ENCODE assay signal across 9 cellular contexts in the genomic region with DNA sequence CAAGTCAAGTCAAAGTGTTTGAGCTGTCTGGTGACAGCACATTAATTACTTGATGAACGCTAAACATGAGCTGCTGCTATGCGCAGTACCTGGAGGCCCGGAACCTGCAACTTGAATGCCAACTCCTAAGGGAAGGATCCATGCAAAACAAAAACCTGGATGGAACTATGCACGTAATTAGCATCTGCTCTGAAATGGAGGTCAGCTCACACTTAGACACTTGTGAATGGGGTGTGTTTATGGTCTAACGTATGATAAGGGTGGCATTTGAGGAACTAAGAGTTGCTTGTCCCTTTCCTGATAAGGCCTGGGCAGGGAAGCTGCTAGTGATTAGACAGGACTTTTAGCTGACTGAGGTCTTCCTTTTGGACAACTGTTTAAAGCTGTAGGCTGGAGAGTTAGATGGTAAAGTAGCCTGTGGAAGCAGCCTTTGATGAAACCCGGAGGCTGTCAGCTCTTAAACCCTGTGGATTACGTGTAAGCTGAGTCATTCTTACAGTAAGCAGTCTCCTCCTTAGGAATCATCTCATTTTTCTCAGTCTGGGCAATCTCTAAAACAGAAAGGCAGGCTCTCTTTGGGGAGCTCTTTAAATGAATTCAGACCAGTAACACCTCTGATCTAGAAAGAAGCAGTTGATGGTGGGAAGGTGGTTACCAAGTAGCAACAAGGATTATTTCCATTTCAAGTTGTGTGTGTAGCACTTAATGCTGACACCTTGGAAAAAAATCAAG. TPM values are rescaled to one million over a fixed set of nuclear protein-coding genes. Genes with fewer than 3 reads are reported as not detected.
DNase-seq lines count a peak whose midpoint lies in the region; ATAC-seq, FAIRE-seq and TF ChIP-seq lines count a peak whose summit lies in the region.
"Had no signal": no experiment of that assay in that cellular context is flagged by ENCODE, and none has a peak within 500 bp of the region (broad histone marks: within the 10 kb centered on the region; RNA-seq: fewer than 3 reads in every experiment).

No MANE protein-coding gene starts in this region.

- H3K79me2 ChIP-seq in OCI-LY3 (ENCODE audit: low read length): peaks cover 31% of the 10 kb centered on the region; the same call in 1 of the 2 replicates

- TF ChIP-seq CTCF in OCI-LY3 (IDR thresholded peaks at IDR 0.05; ENCODE audit: low read depth, low read length) (no peak), endodermal cell (conservative IDR thresholded peaks at IDR 0.05) (no peak), pancreas (IDR thresholded peaks at IDR 0.05) (no peak), esophagus squamous epithelium (IDR thresholded peaks at IDR 0.05) (no peak)

- DNase-seq in EL (peak; percentile 83), endodermal cell (peak; percentile 42), pancreas (peak in 1 of 6 donors; percentile 11), esophagus squamous epithelium (lab: John Stamatoyannopoulos, UW) (no peak), iPS-NIHi7 (ENCODE audit: extremely low spot score) (no peak)
- no peak for DNase-seq in stimulated activated CD4-positive, alpha-beta T cell treated with anti-CD3 and anti-CD28 coated beads, Interleukin-12 subunit alpha, Interleukin-12 subunit beta, amount 100 ng/mL, for 4 hours
- DNase-seq in stimulated activated CD4-positive, alpha-beta T cell treated with anti-CD3 and anti-CD28 coated beads, Interleukin-1b, Interleukin-23, amount 100 ng/mL, for 48 hours: no peak
- DNase-seq: NCI-H2107 had no signal

- FAIRE-seq in pancreas (lab: Jason Lieb, UNC): no peak

- no peaks in the 10 kb centered on the region for H3K9me3 Mint-ChIP-seq in endodermal cell

- H3K4me2 ChIP-seq in OCI-LY3 (ENCODE audit: low read length): peak overlapping the region; percentile 61

- H3K36me3 Mint-ChIP-seq in endodermal cell (ENCODE audit: low read depth): no peaks in the 10 kb centered on the region

- peak; percentile 9 to 41 (median 34) for ATAC-seq in pancreas

- H3K27me3 Mint-ChIP-seq in endodermal cell (ENCODE audit: insufficient read depth): peaks cover 27% of the 10 kb centered on the region

- no peak overlapping the region for H3K27ac ChIP-seq in OCI-LY3 (ENCODE audit: low read length)
- no peak overlapping the region for H3K27ac ChIP-seq in endodermal cell (ENCODE audit: low read depth, low read length)
- H3K27ac ChIP-seq in pancreas: peak overlapping the region; percentile 29 to 91 (median 61)
- peak overlapping the region in 2 of 4 donors; percentile 16 to 29 for H3K27ac ChIP-seq in esophagus squamous epithelium

- no peak overlapping the region for H3K4me3 Mint-ChIP-seq in endodermal cell

- peaks cover 60% of the 10 kb centered on the region for H3K4me1 ChIP-seq in OCI-LY3 (ENCODE audit: low read length)
- peaks cover 10% of the 10 kb centered on the region for H3K4me1 ChIP-seq in endodermal cell (ENCODE audit: control insufficient read depth, insufficient read depth, low read length)
- H3K4me1 ChIP-seq in pancreas: peaks cover 16 to 62% (median 38%) of the 10 kb centered on the region in 3 donors
- H3K4me1 ChIP-seq in esophagus squamous epithelium: peaks cover 0 to 43% (median 0%) of the 10 kb centered on the region in 3 donors

- peaks cover 37% of the 10 kb centered on the region for H3K4me1 Mint-ChIP-seq in endodermal cell

- no peak for TF ChIP-seq POLR2A in esophagus squamous epithelium (IDR thresholded peaks at IDR 0.05)

- peaks cover 2% of the 10 kb centered on the region for H3K36me3 ChIP-seq in OCI-LY3 (replicated peaks; ENCODE audit: low read depth, low read length)
- H3K36me3 ChIP-seq in endodermal cell (ENCODE audit: control insufficient read depth, insufficient read depth, low read length): no peaks in the 10 kb centered on the region
- H3K36me3 ChIP-seq in pancreas: no peaks in the 10 kb centered on the region
- no peaks in the 10 kb centered on the region for H3K36me3 ChIP-seq in esophagus squamous epithelium

- H3K27ac Mint-ChIP-seq in endodermal cell: peak overlapping the region; percentile 37

- H3K9ac ChIP-seq in OCI-LY3 (ENCODE audit: low read length) (no peak overlapping the region), endodermal cell (ENCODE audit: extremely low read depth, low read length, poor library complexity, severe bottlenecking) (no peak overlapping the region)

- intact Hi-C loops in pancreas (cut with DNase I): loop anchor here in 1 of 3 donors (10.0 kb wide), 1 partner anchor 142 kb away; no protein-coding TSS in a partner anchor
- intact Hi-C loops in esophagus squamous epithelium (cut with DNase I): no loop called here

- no peaks in the 10 kb centered on the region for H3K9me3 ChIP-seq in OCI-LY3 (ENCODE audit: insufficient read depth, low read length)
- no peaks in the 10 kb centered on the region for H3K9me3 ChIP-seq in endodermal cell (ENCODE audit: control insufficient read depth, low read length)
- no peaks in the 10 kb centered on the region for H3K9me3 ChIP-seq in pancreas
- no peaks in the 10 kb centered on the region for H3K9me3 ChIP-seq in esophagus squamous epithelium

- peaks cover 3% of the 10 kb centered on the region; the same call in 1 of the 2 replicates for H4K20me1 ChIP-seq in OCI-LY3 (ENCODE audit: insufficient read depth, low read length)

- H3K4me3 ChIP-seq in OCI-LY3 (ENCODE audit: low read length): peak overlapping the region; percentile 13; the same call in 1 of the 2 replicates
- no peak overlapping the region for H3K4me3 ChIP-seq in endodermal cell (ENCODE audit: low read length)
- H3K4me3 ChIP-seq in pancreas: no peak overlapping the region
- H3K4me3 ChIP-seq in esophagus squamous epithelium: no peak overlapping the region

- no peak overlapping the region for H2AFZ ChIP-seq in OCI-LY3 (ENCODE audit: low read depth, low read length)

- 85 to 89% methylated on average over 7 of the region's 7 CpGs for WGBS in endodermal cell (ENCODE audit: insufficient coverage in 1 of 2, insufficient read length in 1 of 2), 2 experiments
- 16 to 19% methylated on average over 7 of the region's 7 CpGs for WGBS in pancreas, 2 donors
- 47 to 64% methylated on average over 7 of the region's 7 CpGs for WGBS in esophagus squamous epithelium, 2 donors

- no peaks in the 10 kb centered on the region for H3K27me3 ChIP-seq in OCI-LY3 (ENCODE audit: low read depth, low read length)
- H3K27me3 ChIP-seq in endodermal cell (ENCODE audit: control insufficient read depth, insufficient read depth, low read length, poor library complexity, severe bottlenecking): peaks cover 10% of the 10 kb centered on the region
- H3K27me3 ChIP-seq in pancreas: no peaks in the 10 kb centered on the region
- peaks cover 0 to 67% (median 0%) of the 10 kb centered on the region in 4 donors for H3K27me3 ChIP-seq in esophagus squamous epithelium

RNA-seq across cellular contexts. Expression of gene TENT5C, which starts 6.8 kb away (rescaled TPM):
- total RNA-seq in endodermal cell: 1 to 10 TPM; 1.0 to 1.4 TPM
- polyA plus RNA-seq in endodermal cell (2013, experiment 1 of 2): 0.61 TPM
- polyA plus RNA-seq in endodermal cell (2013, experiment 2 of 2): 0.50 TPM
- total RNA-seq in pancreas: 10 to 100 TPM; 21.5 to 68.1 (median 38.3) TPM
- polyA plus RNA-seq in pancreas: 10 to 100 TPM in 1 of 2 donors, 1 to 10 TPM in 1; 6.7 to 19.1 TPM
- 1 to 10 TPM in 2 of 4 donors, under 1 TPM in 2; 0.27 to 2.8 (median 1.3) TPM for total RNA-seq in esophagus squamous epithelium

Comparison
In these comparisons a context has a peak if more than half of its experiments do, and no peak if none do; other contexts are left out.
1. DNase-seq: peak in EL (single experiment) and endodermal cell (single experiment); none in stimulated activated CD4-positive, alpha-beta T cell treated with anti-CD3 and anti-CD28 coated beads, Interleukin-12 subunit alpha, Interleukin-12 subunit beta, amount 100 ng/mL, for 4 hours (single experiment), esophagus squamous epithelium (single experiment), iPS-NIHi7 (single experiment) and stimulated activated CD4-positive, alpha-beta T cell treated with anti-CD3 and anti-CD28 coated beads, Interleukin-1b, Interleukin-23, amount 100 ng/mL, for 48 hours (single experiment).
2. H3K27ac ChIP-seq: peak in pancreas (4 of 4); none in OCI-LY3 (single experiment) and endodermal cell (single experiment).
3. RNA of gene TENT5C, which starts 6.8 kb away (total RNA-seq): 21.5 to 68.1 TPM in pancreas; 0.27 to 2.8 TPM in esophagus squamous epithelium and 1.0 to 1.4 TPM in endodermal cell; every median in the first group is over 4 times any median in the second.